ENCODE assay signal across 9 cellular contexts in genomic region chr1:165686121-165686970, GRCh38. TPM values are rescaled to one million over a fixed set of nuclear protein-coding genes. Genes with fewer than 3 reads are reported as not detected.
DNase-seq lines count a peak whose midpoint lies in the region; ATAC-seq and TF ChIP-seq lines count a peak whose summit lies in the region.
"Had no signal": no experiment of that assay in that cellular context is flagged by ENCODE, and none has a peak within 500 bp of the region (broad histone marks: within the 10 kb centered on the region; RNA-seq: fewer than 3 reads in every experiment).

No MANE protein-coding gene starts in this region.

- H3K4me2 ChIP-seq in GM23338 (no peak overlapping the region), OCI-LY1 (ENCODE audit: low read length) (peak overlapping the region; percentile 43)

- H3K27ac ChIP-seq in GM23338 (ENCODE audit: low read depth), result no peak overlapping the region
- peak overlapping the region; percentile 26 for H3K27ac ChIP-seq in OCI-LY1 (ENCODE audit: low read depth, low read length, poor library complexity, severe bottlenecking)

- intact Hi-C loops in left ventricle myocardium superior (cut with micrococcal nuclease), result no loop called here

- no peaks in the 10 kb centered on the region for H3K27me3 Mint-ChIP-seq in GM23338 (ENCODE audit: insufficient read depth, low read depth, poor library complexity)

- H3K9me3 Mint-ChIP-seq in GM23338, result peaks cover 17% of the 10 kb centered on the region

- H3K4me1 ChIP-seq in GM23338 (ENCODE audit: insufficient read depth) (no peaks in the 10 kb centered on the region), OCI-LY1 (ENCODE audit: insufficient read depth, low read length, severe bottlenecking) (peaks cover 13% of the 10 kb centered on the region)

- H3K36me3 ChIP-seq in GM23338 (ENCODE audit: insufficient read depth) (no peaks in the 10 kb centered on the region; the same call in 1 of the 2 replicates), OCI-LY1 (ENCODE audit: insufficient read depth, low read length) (peaks cover 53% of the 10 kb centered on the region)

- H3K27me3 ChIP-seq in GM23338 (ENCODE audit: insufficient read depth) (no peaks in the 10 kb centered on the region), OCI-LY1 (ENCODE audit: insufficient read depth, low read length) (no peaks in the 10 kb centered on the region)

- no peak overlapping the region for H3K4me3 Mint-ChIP-seq in GM23338

- H3K79me2 ChIP-seq in GM23338 (replicated peaks; ENCODE audit: insufficient read depth) (peaks cover 74% of the 10 kb centered on the region), OCI-LY1 (ENCODE audit: insufficient read depth, low read length) (peaks cover 17% of the 10 kb centered on the region; the same call in 1 of the 2 replicates)

- H2AFZ ChIP-seq in GM23338, result no peak overlapping the region
- no peak overlapping the region for H2AFZ ChIP-seq in OCI-LY1 (ENCODE audit: low read length)

- peak; percentile 65 for ATAC-seq in GM18499 (IDR thresholded peaks at IDR 0.05; ENCODE audit: insufficient read depth, unreplicated experiment)
- peak; percentile 89 for ATAC-seq in GM23338
- peak; percentile 34 for ATAC-seq in left lobe of liver
- ATAC-seq in left ventricle myocardium superior, result no peak

- no peaks in the 10 kb centered on the region for H3K4me1 Mint-ChIP-seq in GM23338

- H3F3A ChIP-seq in GM23338 (replicated peaks; ENCODE audit: low read depth) (no peaks in the 10 kb centered on the region), OCI-LY1 (ENCODE audit: insufficient read depth, low read length) (no peaks in the 10 kb centered on the region)

- no peaks in the 10 kb centered on the region for H3K9me3 ChIP-seq in OCI-LY1 (ENCODE audit: low read length)

- no peaks in the 10 kb centered on the region for H3K9me2 ChIP-seq in GM23338 (ENCODE audit: insufficient read depth)
- no peaks in the 10 kb centered on the region for H3K9me2 ChIP-seq in OCI-LY1 (ENCODE audit: low read depth, low read length)

- H3K36me3 Mint-ChIP-seq in GM23338 (ENCODE audit: low read depth), result peaks cover 59% of the 10 kb centered on the region

- TF ChIP-seq CTCF in GM23338 (conservative IDR thresholded peaks at IDR 0.05; ENCODE audit: low read depth in 2 of 2) (peak; percentile 55 to 78), OCI-LY1 (IDR thresholded peaks at IDR 0.05; ENCODE audit: low read length) (peak; percentile 48)

- H3K4me3 ChIP-seq in GM23338 (no peak overlapping the region), OCI-LY1 (ENCODE audit: low read depth, low read length, poor library complexity, severe bottlenecking) (no peak overlapping the region)

- H3K27ac Mint-ChIP-seq in GM23338, result no peak overlapping the region

- H4K20me1 ChIP-seq in GM23338 (replicated peaks; ENCODE audit: insufficient read depth), result no peaks in the 10 kb centered on the region; the same call in 1 of the 2 replicates
- H4K20me1 ChIP-seq in OCI-LY1 (ENCODE audit: insufficient read depth, low read length), result no peaks in the 10 kb centered on the region

- DNase-seq in GM23338 (ENCODE audit: low spot score), result peak; percentile 57
- no peak for DNase-seq in left lobe of liver (ENCODE audit: low spot score)
- DNase-seq in NCI-H2029 treated with DMSO at 0.1 percent for 48 hours (lab: John Stamatoyannopoulos, UW), result no peak
- DNase-seq in DMS53 treated with DMSO at 0.1 percent for 48 hours (lab: John Stamatoyannopoulos, UW; ENCODE audit: unreplicated experiment), result no peak
- DNase-seq in A172 (ENCODE audit: low spot score), result no peak
- no peak for DNase-seq in left ventricle myocardium superior
- DNase-seq: activated CD8-positive, alpha-beta memory T cell treated with anti-CD3 and anti-CD28 coated beads, Interleukin-2, amount 50 U/mL, for 4 hours had no signal

- no peak overlapping the region for H3K9ac ChIP-seq in OCI-LY1 (ENCODE audit: low read length)

TF ChIP-seq in GM23338, 12 proteins besides CTCF, POLR2A, EP300 and RAD21 (continues in another document):
- no peak for TF ChIP-seq ZNF331 (CRISPR knock-in tag; IDR thresholded peaks at IDR 0.05; ENCODE audit: low read depth)
- no peak for TF ChIP-seq REST (IDR thresholded peaks at IDR 0.05; ENCODE audit: unreplicated experiment)
- no peak for TF ChIP-seq STAT1 (IDR thresholded peaks at IDR 0.05; ENCODE audit: unreplicated experiment)
- TF ChIP-seq EZH2 (IDR thresholded peaks at IDR 0.05; ENCODE audit: low read depth, unreplicated experiment), result no peak
- no peak for TF ChIP-seq JUNB (IDR thresholded peaks at IDR 0.05; ENCODE audit: unreplicated experiment)
- TF ChIP-seq ZNF114 (CRISPR knock-in tag; IDR thresholded peaks at IDR 0.05), result no peak
- no peak for TF ChIP-seq EZH2phosphoT487 (IDR thresholded peaks at IDR 0.05; ENCODE audit: unreplicated experiment)
- no peak for TF ChIP-seq NANOG (IDR thresholded peaks at IDR 0.05; ENCODE audit: borderline replicate concordance)
- no peak for TF ChIP-seq ETS1 (IDR thresholded peaks at IDR 0.05)
- no peak for TF ChIP-seq POLR2AphosphoS5 (IDR thresholded peaks at IDR 0.05; ENCODE audit: low read depth)
- no peak for TF ChIP-seq CREB1 (CRISPR knock-in tag; IDR thresholded peaks at IDR 0.05; ENCODE audit: low read depth)

RNA-seq across cellular contexts. Expression of gene ALDH9A1, which starts 12.0 kb away (rescaled TPM):
- total RNA-seq in GM23338 (2014; rRNA removed; shearing (Covaris generic)), result 58.5 and 59.2 TPM in 2 replicates
- 37.7 and 50.6 TPM in 2 replicates for polyA plus RNA-seq in GM23338 (2016; fragmentation: Nextera tagmentation; extraction: Ambion mirVana)
- 104 TPM for total RNA-seq in left lobe of liver
- 89.2 and 96.5 TPM in 2 replicates for total RNA-seq in A172 (2014; rRNA removed; shearing (Covaris generic))
- 56.3 TPM for total RNA-seq in left ventricle myocardium superior

RNA-seq across cellular contexts. Expression of gene MGST3, which starts 55.3 kb away (rescaled TPM):
- 84.5 and 107 TPM in 2 replicates for total RNA-seq in GM23338 (2014; rRNA removed; shearing (Covaris generic))
- 262 and 286 TPM in 2 replicates for polyA plus RNA-seq in GM23338 (2016; fragmentation: Nextera tagmentation; extraction: Ambion mirVana)
- 79.8 TPM for total RNA-seq in left lobe of liver
- 224 and 279 TPM in 2 replicates for total RNA-seq in A172 (2014; rRNA removed; shearing (Covaris generic))
- total RNA-seq in left ventricle myocardium superior, result 648 TPM
